ENCODE assay signal across 35 cellular contexts in the genomic region with DNA sequence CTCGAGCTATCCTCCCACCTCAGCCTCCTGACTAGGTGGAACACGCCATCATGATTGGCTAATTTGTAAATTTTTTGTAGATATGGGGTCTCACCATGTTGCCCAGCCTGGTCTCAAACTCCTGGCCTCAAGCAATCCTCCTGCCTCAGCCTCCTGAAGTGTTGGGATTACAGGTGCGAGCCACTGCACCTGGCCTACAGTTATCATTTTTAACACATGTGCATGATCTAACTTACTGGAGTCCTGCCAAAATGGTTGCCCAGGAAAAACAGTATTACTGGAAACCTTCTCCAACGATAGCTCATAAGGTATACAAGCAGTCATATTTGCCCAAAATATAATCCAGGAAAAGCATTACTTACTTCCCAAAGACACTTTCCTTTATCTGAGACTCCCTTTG.
"Had no signal": no experiment of that assay in that cellular context is flagged by ENCODE, and none has a peak within 500 bp of the region (broad histone marks: within the 10 kb centered on the region; RNA-seq: fewer than 3 reads in every experiment).

No MANE protein-coding gene starts in this region.

- H3K27ac ChIP-seq: KMS-11 had no signal

- H3K9me3 ChIP-seq: MG63 had no signal

- DNase-seq: Karpas-422, Kasumi-1, KG1, MG63, MM.1S, MV-4-11, NCI-H1048, NCI-H1092, NCI-H1092 treated with DMSO at 0.1 percent for 48 hours, NCI-H1105, NCI-H1105 treated with DMSO at 0.1 percent for 48 hours, NCI-H1417, NCI-H1417 treated with DMSO at 0.1 percent for 48 hours, NCI-H1436, NCI-H1436 treated with DMSO at 0.1 percent for 48 hours, NCI-H146, NCI-H1694, NCI-H1694 treated with DMSO at 0.1 percent for 48 hours, NCI-H187, NCI-H187 treated with DMSO at 0.1 percent for 48 hours, NCI-H1930, NCI-H2029, NCI-H2029 treated with DMSO at 0.1 percent for 48 hours, NCI-H2081, NCI-H2081 treated with DMSO at 0.1 percent for 48 hours, NCI-H2107, NCI-H2171, NCI-H2171 treated with DMSO at 0.1 percent for 48 hours, NCI-H2227 treated with DMSO at 0.1 percent for 48 hours, NCI-H226, NCI-H345, NCI-H446, NCI-H446 treated with DMSO at 0.1 percent for 48 hours, NCI-H510A had no signal

- H3K27me3 ChIP-seq: MG63 had no signal

- H3K9ac ChIP-seq: KMS-11 had no signal

- H3K36me3 ChIP-seq: MG63 had no signal

- H3K4me3 ChIP-seq: MG63 had no signal

- H3K4me2 ChIP-seq: KMS-11 had no signal
